20 cellular contexts compared by ENCODE assay signal in genomic region chr9:72703574-72703973, GRCh38.
DNase-seq lines count a peak whose midpoint lies in the region; ATAC-seq, FAIRE-seq and TF ChIP-seq lines count a peak whose summit lies in the region.
"Had no signal": no experiment of that assay in that cellular context is flagged by ENCODE, and none has a peak within 500 bp of the region (broad histone marks: within the 10 kb centered on the region; RNA-seq: fewer than 3 reads in every experiment).

No MANE protein-coding gene starts in this region.

- TF ChIP-seq EP300 in H1 (IDR thresholded peaks at IDR 0.05; ENCODE audit: borderline replicate concordance in 1 of 2, low read depth in 2 of 2, low read length in 2 of 2): no peak

- H3K9ac ChIP-seq in IMR-90 (ENCODE audit: low read depth, low read length): no peak overlapping the region
- no peak overlapping the region for H3K9ac ChIP-seq in H1 (replicated peaks in 1 of 4; ENCODE audit: extremely low read depth in 1 of 4, low read depth in 3 of 4, low read length in 3 of 4)
- H3K9ac ChIP-seq in skeletal muscle tissue (ENCODE audit: low read depth in 1 of 3, low read length in 3 of 3): peak overlapping the region in 2 of 3 donors; percentile 2 to 38

- TF ChIP-seq RAD21 in IMR-90 (IDR thresholded peaks at IDR 0.05; ENCODE audit: low read length): no peak
- no peak for TF ChIP-seq RAD21 in H1 (IDR thresholded peaks at IDR 0.05 in 1 of 2, conservative IDR thresholded peaks at IDR 0.05 in 1 of 2; ENCODE audit: low read depth in 2 of 2, low read length in 2 of 2)

- CTCF ChIA-PET in IMR-90 (lab: Yijun Ruan, JAX) (interaction anchor here (0.7 to 1.3 kb wide), 2 partner anchors 9 to 107 kb away, joined by 3 read pairs; no protein-coding TSS in a partner anchor), H1 (lab: Charles Lee; ENCODE audit: partially characterized antibody) (interaction anchor here (0.9 to 3.9 kb wide), 5 partner anchors 9 to 106 kb away, joined by 3 to 23 read pairs (median 3); no protein-coding TSS in a partner anchor)

- no peak overlapping the region for H4K8ac ChIP-seq in IMR-90 (ENCODE audit: low read depth in 2 of 2, low read length in 2 of 2)
- H4K8ac ChIP-seq in H1 (ENCODE audit: extremely low read depth, insufficient read depth, low read length): no peak overlapping the region

- H2AK9ac ChIP-seq in IMR-90 (replicated peaks; ENCODE audit: low read depth, low read length, poor library complexity): no peak overlapping the region

- H3K4me2 ChIP-seq in IMR-90 (ENCODE audit: low read depth, low read length): no peak overlapping the region
- H3K4me2 ChIP-seq in H1 (ENCODE audit: insufficient read depth in 1 of 2, low read depth in 2 of 2, low read length in 2 of 2): no peak overlapping the region

- no peak for TF ChIP-seq POLR2A in IMR-90 (IDR thresholded peaks at IDR 0.05; ENCODE audit: low read depth, low read length)
- no peak for TF ChIP-seq POLR2A in H1 (IDR thresholded peaks at IDR 0.05; ENCODE audit: control extremely low read depth in 1 of 2, low read depth in 2 of 2, low read length in 2 of 2)

- H3K4me1 ChIP-seq in IMR-90 (ENCODE audit: control insufficient read depth, insufficient read depth, low read length) (no peaks in the 10 kb centered on the region), H1 (replicated peaks in 1 of 4; ENCODE audit: control insufficient read depth in 3 of 4, insufficient read depth in 4 of 4, low read length in 3 of 4) (peaks cover 0 to 2% (median 0%) of the 10 kb centered on the region in 4 experiments; a peak in 1 of 7 replicates), skeletal muscle tissue (ENCODE audit: control insufficient read depth in 3 of 3, insufficient read depth in 3 of 3, low read length in 3 of 3) (peaks cover 0 to 10% (median 0%) of the 10 kb centered on the region in 3 donors)
- H3K4me1 ChIP-seq: gastrocnemius medialis, left ventricle myocardium inferior, spleen had no signal

- H3K14ac ChIP-seq in IMR-90 (replicated peaks; ENCODE audit: low read depth, low read length) (no peak overlapping the region), H1 (ENCODE audit: insufficient read length) (no peak overlapping the region)

- H2BK20ac ChIP-seq in IMR-90 (ENCODE audit: low read depth, low read length) (no peak overlapping the region), H1 (ENCODE audit: low read length) (no peak overlapping the region)

- H3K36me3 ChIP-seq in IMR-90 (ENCODE audit: control insufficient read depth, insufficient read depth, low read length) (no peaks in the 10 kb centered on the region), H1 (ENCODE audit: control insufficient read depth in 2 of 4, insufficient read depth in 4 of 4, low read length in 3 of 4) (no peaks in the 10 kb centered on the region), skeletal muscle tissue (ENCODE audit: control insufficient read depth in 3 of 3, insufficient read depth in 3 of 3, low read length in 3 of 3) (no peaks in the 10 kb centered on the region)
- H3K36me3 ChIP-seq: gastrocnemius medialis, left ventricle myocardium inferior, spleen had no signal

- ATAC-seq in GM18868 (IDR thresholded peaks at IDR 0.05; ENCODE audit: unreplicated experiment) (peak; percentile 53), IMR-90 (ENCODE audit: low read depth) (no peak), GM21381 (IDR thresholded peaks at IDR 0.05; ENCODE audit: unreplicated experiment) (no peak)
- ATAC-seq: gastrocnemius medialis; K562; stimulated activated naive B cell treated with anti-CD40 and anti-IgM and Interleukin-4, amounts not matched to agents 10 μg/mL and 1 μg/mL and 100 μg/mL, for 72 hours had no signal

- H4K5ac ChIP-seq in IMR-90 (ENCODE audit: low read depth, low read length) (no peak overlapping the region), H1 (ENCODE audit: insufficient read length, low read depth, low read length) (no peak overlapping the region)

- H3K4me3 ChIP-seq in IMR-90 (ENCODE audit: insufficient read depth, low read depth, low read length) (no peak overlapping the region), H1 (ENCODE audit: extremely low read depth in 1 of 4, insufficient read depth in 2 of 4, low read depth in 3 of 4, low read length in 4 of 4) (no peak overlapping the region), skeletal muscle tissue (ENCODE audit: low read length in 3 of 3) (no peak overlapping the region)
- H3K4me3 ChIP-seq: gastrocnemius medialis, K562, left ventricle myocardium inferior, spleen had no signal

- intact Hi-C loops in IMR-90 (cut with micrococcal nuclease): no loop called here

- H3K79me2 ChIP-seq in H1 (ENCODE audit: control insufficient read depth in 1 of 2, insufficient read depth in 2 of 2, low read length in 2 of 2): no peaks in the 10 kb centered on the region

- WGBS in IMR-90 (ENCODE audit: extremely low coverage in 2 of 2, insufficient read length in 1 of 2), 2 experiments: 40% methylated on average over 1 of the region's 4 CpGs; no CpG with 5 or more reads in 1 of the 2 experiments
- WGBS in H1 (ENCODE audit: extremely low coverage in 1 of 2, insufficient coverage in 1 of 2, insufficient read length in 1 of 2, insufficient replicate concordance in 2 of 2, low coverage in 1 of 2, low lambda C conversion rate in 2 of 2, missing lambda C conversion rate in 1 of 2), 2 experiments: 97% methylated on average over 4 of the region's 4 CpGs; no CpG with 5 or more reads in 1 of the 2 experiments

- H2BK15ac ChIP-seq in IMR-90 (ENCODE audit: low read depth, low read length) (no peak overlapping the region), H1 (ENCODE audit: low read length) (no peak overlapping the region)

- no peaks in the 10 kb centered on the region for H3K9me3 ChIP-seq in IMR-90 (ENCODE audit: control insufficient read depth, insufficient read depth, low read length)
- no peaks in the 10 kb centered on the region for H3K9me3 ChIP-seq in H1 (ENCODE audit: insufficient read depth in 2 of 2, low read depth in 1 of 2, low read length in 1 of 2)
- no peaks in the 10 kb centered on the region for H3K9me3 ChIP-seq in skeletal muscle tissue (ENCODE audit: control insufficient read depth in 3 of 3, low read length in 3 of 3)
- H3K9me3 ChIP-seq: gastrocnemius medialis, left ventricle myocardium inferior, spleen had no signal

- H4K91ac ChIP-seq in IMR-90 (ENCODE audit: insufficient read depth, low read depth, low read length) (no peak overlapping the region), H1 (replicated peaks; ENCODE audit: insufficient read length, low read length) (no peak overlapping the region)

- dilution Hi-C loops in IMR-90 (cut with HindIII; ENCODE audit: low sequenced_read_pairs, unreplicated experiment): no loop called here

- in situ Hi-C loops in IMR-90 (cut with MboI; ENCODE audit: low sequenced_read_pairs): no loop called here

- H3K79me1 ChIP-seq in IMR-90 (ENCODE audit: low read depth in 1 of 2, low read length in 2 of 2) (no peaks in the 10 kb centered on the region), H1 (ENCODE audit: low read depth, low read length) (no peaks in the 10 kb centered on the region)

- H3K4ac ChIP-seq in IMR-90 (ENCODE audit: low read depth, low read length) (no peak overlapping the region), H1 (replicated peaks; ENCODE audit: insufficient read length, low read depth, low read length) (no peak overlapping the region)

- no peak for FAIRE-seq in H1 (lab: Jason Lieb, UNC)
- FAIRE-seq: K562 had no signal

- H2BK5ac ChIP-seq in IMR-90 (ENCODE audit: low read depth, low read length, poor library complexity, severe bottlenecking) (no peak overlapping the region), H1 (ENCODE audit: low read depth, low read length) (no peak overlapping the region)

- TF ChIP-seq CTCF in IMR-90 (conservative IDR thresholded peaks at IDR 0.05; ENCODE audit: low read depth, low read length): no peak
- TF ChIP-seq CTCF in H1 (IDR thresholded peaks at IDR 0.05; ENCODE audit: control extremely low read depth in 1 of 3, insufficient read depth in 1 of 3, low read depth in 1 of 3, low read length in 3 of 3): no peak

- no peaks in the 10 kb centered on the region for H3K23me2 ChIP-seq in H1 (ENCODE audit: low read depth, low read length)

- H3K23ac ChIP-seq in IMR-90 (ENCODE audit: low read depth, low read length) (no peak overlapping the region), H1 (ENCODE audit: insufficient read length) (no peak overlapping the region)

- H3K27ac ChIP-seq in IMR-90 (ENCODE audit: insufficient read depth, low read length) (no peak overlapping the region), H1 (ENCODE audit: low read depth, low read length) (no peak overlapping the region), skeletal muscle tissue (ENCODE audit: low read depth, low read length) (no peak overlapping the region)
- H3K27ac ChIP-seq: gastrocnemius medialis, HL-60, left ventricle myocardium inferior, spleen had no signal

- H2BK120ac ChIP-seq in IMR-90 (ENCODE audit: low read depth, low read length) (no peak overlapping the region), H1 (replicated peaks; ENCODE audit: low read depth, low read length) (no peak overlapping the region)

- no peaks in the 10 kb centered on the region for H3K9me1 ChIP-seq in IMR-90 (ENCODE audit: insufficient read depth, low read length)

- no peak overlapping the region for H2BK12ac ChIP-seq in H1 (ENCODE audit: low read depth, low read length)

- H3K18ac ChIP-seq in IMR-90 (ENCODE audit: low read depth, low read length) (no peak overlapping the region), H1 (ENCODE audit: extremely low read depth, low read length) (no peak overlapping the region)

- H4K20me1 ChIP-seq in IMR-90 (ENCODE audit: insufficient read depth, low read length) (no peaks in the 10 kb centered on the region), H1 (replicated peaks in 1 of 2; ENCODE audit: control insufficient read depth in 1 of 2, insufficient read depth in 2 of 2, low read length in 2 of 2) (no peaks in the 10 kb centered on the region)

- H3K27me3 ChIP-seq in IMR-90 (ENCODE audit: control insufficient read depth, insufficient read depth, low read length): no peaks in the 10 kb centered on the region
- H3K27me3 ChIP-seq in H1 (replicated peaks in 1 of 4; ENCODE audit: control insufficient read depth in 3 of 4, extremely low read depth in 1 of 4, insufficient read depth in 3 of 4, low read length in 3 of 4): no peaks in the 10 kb centered on the region
- H3K27me3 ChIP-seq in skeletal muscle tissue (ENCODE audit: control insufficient read depth in 3 of 3, insufficient read depth in 3 of 3, low read length in 3 of 3): no peaks in the 10 kb centered on the region
- H3K27me3 ChIP-seq: gastrocnemius medialis, spleen had no signal

- H3K56ac ChIP-seq in IMR-90 (ENCODE audit: extremely low read depth, insufficient read depth, low read length) (no peak overlapping the region), H1 (replicated peaks; ENCODE audit: insufficient read length, low read depth, low read length) (no peak overlapping the region)

- POLR2A ChIA-PET in IMR-90 (lab: Charles Lee; ENCODE audit: unreplicated experiment) (no interaction called here), H1 (lab: Charles Lee; ENCODE audit: partially characterized antibody) (no interaction called here)

- H2AK5ac ChIP-seq in IMR-90 (ENCODE audit: low read depth, low read length): no peak overlapping the region
- no peak overlapping the region for H2AK5ac ChIP-seq in H1 (ENCODE audit: low read depth, low read length)

- BruUV-seq in IMR-90 (replicated peaks; lab: Mats Ljungman, UMichigan): no TSS peak

- DNase-seq in IMR-90 (peak; percentile 4), H1 (ENCODE audit: low read depth in 1 of 2, low spot score in 2 of 2) (no peak), NCI-H187 treated with DMSO at 0.1 percent for 48 hours (lab: John Stamatoyannopoulos, UW) (no peak), glomerular visceral epithelial cell (ENCODE audit: extremely low spot score) (no peak)
- no peak for DNase-seq in activated T-cell treated with anti-CD3 and anti-CD28 coated beads, Interleukin-2, amount 50 U/mL, for 1 hour
- DNase-seq: activated CD4-positive, alpha-beta memory T cell treated with anti-CD3 and anti-CD28 coated beads for 36 hours; CD4-positive, CD25-positive, alpha-beta regulatory T cell; central memory CD4-positive, alpha-beta T cell; DMS53; gastrocnemius medialis; left ventricle myocardium inferior; NCI-H1436 treated with DMSO at 0.1 percent for 48 hours; NCI-H2227 treated with DMSO at 0.1 percent for 48 hours; spleen; stimulated activated naive B cell treated with anti-CD40 and anti-IgM and Interleukin-4, amounts not matched to agents 10 μg/mL and 1 μg/mL and 100 μg/mL, for 72 hours had no signal

- H2AFZ ChIP-seq in IMR-90 (replicated peaks; ENCODE audit: low read length, poor library complexity) (no peak overlapping the region), H1 (ENCODE audit: low read length) (peak overlapping the region; percentile 61; the same call in 1 of the 2 replicates)

Comparison
In these comparisons a context has a peak if more than half of its experiments do, and no peak if none do; other contexts are left out.
1. H3K9ac ChIP-seq: peak in skeletal muscle tissue (2 of 3); none in IMR-90 (single experiment) and H1 (0 of 4).